Comparison of ENCODE assay signal across 15 cellular contexts in genomic region chr2:220335591-220335915, GRCh38.
"Had no signal": no experiment of that assay in that cellular context is flagged by ENCODE, and none has a peak within 500 bp of the region (broad histone marks: within the 10 kb centered on the region; RNA-seq: fewer than 3 reads in every experiment).

No MANE protein-coding gene starts in this region.

- H3K36me3 Mint-ChIP-seq: activated naive CD8-positive, alpha-beta T cell treated with anti-CD3 and anti-CD28 coated beads, Interleukin-2, amount 10 ng/mL, durations not matched to agents 7 days and 5 days; immature natural killer cell; naive B cell; stimulated activated memory B cell treated with anti-CD40 and anti-IgM and Interleukin-4, amounts not matched to agents 10 μg/mL and 1 μg/mL and 100 μg/mL, for 72 hours; T-cell had no signal

- H3K27ac Mint-ChIP-seq: activated CD8-positive, alpha-beta T cell treated with anti-CD3 and anti-CD28 coated beads, Interleukin-2, amount 10 ng/mL, durations not matched to agents 7 days and 5 days; activated naive CD8-positive, alpha-beta T cell treated with anti-CD3 and anti-CD28 coated beads, Interleukin-2, amount 10 ng/mL, durations not matched to agents 7 days and 5 days; activated T-cell treated with anti-CD3 and anti-CD28 coated beads, Interleukin-2, amount 50 U/mL, for 72 hours; effector memory CD8-positive, alpha-beta T cell; immature natural killer cell; naive B cell; stimulated activated memory B cell treated with anti-CD40 and anti-IgM and Interleukin-4, amounts not matched to agents 10 μg/mL and 1 μg/mL and 100 μg/mL, for 72 hours; T-cell; WTC11 had no signal

- H3K27me3 Mint-ChIP-seq: activated naive CD8-positive, alpha-beta T cell treated with anti-CD3 and anti-CD28 coated beads, Interleukin-2, amount 10 ng/mL, durations not matched to agents 7 days and 5 days; effector memory CD8-positive, alpha-beta T cell; naive B cell; stimulated activated memory B cell treated with anti-CD40 and anti-IgM and Interleukin-4, amounts not matched to agents 10 μg/mL and 1 μg/mL and 100 μg/mL, for 72 hours had no signal

- ATAC-seq: activated CD8-positive, alpha-beta T cell treated with anti-CD3 and anti-CD28 coated beads, Interleukin-2, amount 10 ng/mL, durations not matched to agents 7 days and 5 days; activated T-cell treated with anti-CD3 and anti-CD28 coated beads, Interleukin-2, amount 50 U/mL, for 72 hours; effector memory CD8-positive, alpha-beta T cell; pancreas; stimulated activated memory B cell treated with anti-CD40 and anti-IgM and Interleukin-4, amounts not matched to agents 10 μg/mL and 1 μg/mL and 100 μg/mL, for 72 hours; T-cell; WTC11 had no signal

- H3K4me1 Mint-ChIP-seq: activated naive CD8-positive, alpha-beta T cell treated with anti-CD3 and anti-CD28 coated beads, Interleukin-2, amount 10 ng/mL, durations not matched to agents 7 days and 5 days; immature natural killer cell; naive B cell; stimulated activated memory B cell treated with anti-CD40 and anti-IgM and Interleukin-4, amounts not matched to agents 10 μg/mL and 1 μg/mL and 100 μg/mL, for 72 hours; T-cell; WTC11 had no signal

- H3K4me3 Mint-ChIP-seq: activated CD8-positive, alpha-beta T cell treated with anti-CD3 and anti-CD28 coated beads, Interleukin-2, amount 10 ng/mL, durations not matched to agents 7 days and 5 days; activated naive CD8-positive, alpha-beta T cell treated with anti-CD3 and anti-CD28 coated beads, Interleukin-2, amount 10 ng/mL, durations not matched to agents 7 days and 5 days; activated T-cell treated with anti-CD3 and anti-CD28 coated beads, Interleukin-2, amount 50 U/mL, for 72 hours; effector memory CD8-positive, alpha-beta T cell; immature natural killer cell; naive B cell; stimulated activated memory B cell treated with anti-CD40 and anti-IgM and Interleukin-4, amounts not matched to agents 10 μg/mL and 1 μg/mL and 100 μg/mL, for 72 hours; T-cell; WTC11 had no signal

- DNase-seq: activated CD4-positive, alpha-beta T cell treated with anti-CD3 and anti-CD28 coated beads for 48 hours; activated CD8-positive, alpha-beta memory T cell treated with anti-CD3 and anti-CD28 coated beads, Interleukin-2, amount 50 U/mL, for 4 hours; activated CD8-positive, alpha-beta T cell treated with anti-CD3 and anti-CD28 coated beads, Interleukin-2, amount 10 ng/mL, durations not matched to agents 7 days and 5 days; activated naive CD8-positive, alpha-beta T cell treated with anti-CD3 and anti-CD28 coated beads, Interleukin-2, amount 10 ng/mL, durations not matched to agents 7 days and 5 days; activated T-cell treated with anti-CD3 and anti-CD28 coated beads, Interleukin-2, amount 50 U/mL, for 72 hours; dermis blood vessel endothelial cell; effector memory CD8-positive, alpha-beta T cell; immature natural killer cell; naive B cell; pancreas; stimulated activated CD4-positive, alpha-beta T cell treated with anti-CD3 and anti-CD28 coated beads, Interleukin-2, amount 100 ng/mL, for 48 hours; T-cell; T1000 had no signal
